In genomic region chr6:11851405-11851804, GRCh38 we compare ENCODE assay signal across 14 cellular contexts.
DNase-seq lines count a peak whose midpoint lies in the region; ATAC-seq and TF ChIP-seq lines count a peak whose summit lies in the region.
"Had no signal": no experiment of that assay in that cellular context is flagged by ENCODE, and none has a peak within 500 bp of the region (broad histone marks: within the 10 kb centered on the region; RNA-seq: fewer than 3 reads in every experiment).

No MANE protein-coding gene starts in this region.

- peak overlapping the region; percentile 40; the same call in 1 of the 2 replicates for H3K27ac Mint-ChIP-seq in HFFc6
- H3K27ac Mint-ChIP-seq in activated T-helper 17 cell treated with anti-CD3 and anti-CD28 coated beads, Interleukin-2, amount 50 U/mL, for 72 hours: no peak overlapping the region
- H3K27ac Mint-ChIP-seq: CD4-positive, alpha-beta T cell had no signal

- H3K4me3 ChIP-seq in AG09309 (ENCODE audit: control insufficient read depth, low read depth, low read length) (no peak overlapping the region), mucosa of descending colon (no peak overlapping the region)
- H3K4me3 ChIP-seq: left ventricle myocardium inferior, upper lobe of right lung had no signal

- no peaks in the 10 kb centered on the region for H3K36me3 ChIP-seq in mucosa of descending colon (ENCODE audit: low read depth)
- H3K36me3 ChIP-seq: left ventricle myocardium inferior, upper lobe of right lung had no signal

- no peaks in the 10 kb centered on the region for H3K9me3 ChIP-seq in mucosa of descending colon
- H3K9me3 ChIP-seq: left ventricle myocardium inferior, upper lobe of right lung had no signal

- H3K4me3 Mint-ChIP-seq in HFFc6: peak overlapping the region; percentile 27; the same call in 1 of the 2 replicates
- H3K4me3 Mint-ChIP-seq in activated T-helper 17 cell treated with anti-CD3 and anti-CD28 coated beads, Interleukin-2, amount 50 U/mL, for 72 hours: peak overlapping the region; percentile 49

- H3K4me1 ChIP-seq in mucosa of descending colon (ENCODE audit: low read depth): no peaks in the 10 kb centered on the region

- intact Hi-C loops in mucosa of descending colon (cut with DNase I, micrococcal nuclease): no loop called here

- no peaks in the 10 kb centered on the region; the same call in 1 of the 2 replicates for H3K9me3 Mint-ChIP-seq in HFFc6
- H3K9me3 Mint-ChIP-seq in activated T-helper 17 cell treated with anti-CD3 and anti-CD28 coated beads, Interleukin-2, amount 50 U/mL, for 72 hours: no peaks in the 10 kb centered on the region

- TF ChIP-seq CTCF in AG09309 (IDR thresholded peaks at IDR 0.05; ENCODE audit: control insufficient read depth, insufficient read depth, low read depth, low read length, missing control alignments) (no peak), HFFc6 (IDR thresholded peaks at IDR 0.05) (no peak), mucosa of descending colon (IDR thresholded peaks at IDR 0.05) (no peak)

- H3K27me3 Mint-ChIP-seq in HFFc6 (ENCODE audit: insufficient read depth): no peaks in the 10 kb centered on the region; the same call in 1 of the 2 replicates
- H3K27me3 Mint-ChIP-seq in activated T-helper 17 cell treated with anti-CD3 and anti-CD28 coated beads, Interleukin-2, amount 50 U/mL, for 72 hours: no peaks in the 10 kb centered on the region
- H3K27me3 Mint-ChIP-seq: CD4-positive, alpha-beta T cell had no signal

- peak; percentile 41 for ATAC-seq in activated T-helper 17 cell treated with anti-CD3 and anti-CD28 coated beads, Interleukin-2, amount 50 U/mL, for 72 hours (replicated peaks)
- no peak for ATAC-seq in mucosa of descending colon
- ATAC-seq: upper lobe of right lung had no signal

- DNase-seq in AG09309 (ENCODE audit: low read depth): peak; percentile 83
- peak; percentile 91 for DNase-seq in HFFc6
- DNase-seq in kidney tubule cell (ENCODE audit: low spot score): peak; percentile 99
- DNase-seq in mucosa of descending colon: no peak
- DNase-seq in MV-4-11 (lab: John Stamatoyannopoulos, UW): no peak
- no peak for DNase-seq in activated T-cell treated with anti-CD3 and anti-CD28 coated beads for 4 hours
- no peak for DNase-seq in amniotic stem cell (lab: John Stamatoyannopoulos, UW)
- DNase-seq: aorta; CD4-positive, alpha-beta T cell; left ventricle myocardium inferior; NCI-H82; posterior cingulate gyrus; upper lobe of right lung had no signal

- H3K36me3 Mint-ChIP-seq in HFFc6 (ENCODE audit: low read depth): no peaks in the 10 kb centered on the region
- H3K36me3 Mint-ChIP-seq in activated T-helper 17 cell treated with anti-CD3 and anti-CD28 coated beads, Interleukin-2, amount 50 U/mL, for 72 hours (ENCODE audit: low read depth): no peaks in the 10 kb centered on the region

- H3K4me1 Mint-ChIP-seq in HFFc6 (ENCODE audit: low read depth): peaks cover 18% of the 10 kb centered on the region
- peaks cover 3% of the 10 kb centered on the region for H3K4me1 Mint-ChIP-seq in activated T-helper 17 cell treated with anti-CD3 and anti-CD28 coated beads, Interleukin-2, amount 50 U/mL, for 72 hours

Comparison
In these comparisons a context has a peak if more than half of its experiments do, and no peak if none do; other contexts are left out.
1. DNase-seq: peak in AG09309 (single experiment), HFFc6 (single experiment) and kidney tubule cell (single experiment); none in mucosa of descending colon (0 of 3), MV-4-11 (single experiment), activated T-cell treated with anti-CD3 and anti-CD28 coated beads for 4 hours (single experiment) and amniotic stem cell (single experiment).